In the genomic region with DNA sequence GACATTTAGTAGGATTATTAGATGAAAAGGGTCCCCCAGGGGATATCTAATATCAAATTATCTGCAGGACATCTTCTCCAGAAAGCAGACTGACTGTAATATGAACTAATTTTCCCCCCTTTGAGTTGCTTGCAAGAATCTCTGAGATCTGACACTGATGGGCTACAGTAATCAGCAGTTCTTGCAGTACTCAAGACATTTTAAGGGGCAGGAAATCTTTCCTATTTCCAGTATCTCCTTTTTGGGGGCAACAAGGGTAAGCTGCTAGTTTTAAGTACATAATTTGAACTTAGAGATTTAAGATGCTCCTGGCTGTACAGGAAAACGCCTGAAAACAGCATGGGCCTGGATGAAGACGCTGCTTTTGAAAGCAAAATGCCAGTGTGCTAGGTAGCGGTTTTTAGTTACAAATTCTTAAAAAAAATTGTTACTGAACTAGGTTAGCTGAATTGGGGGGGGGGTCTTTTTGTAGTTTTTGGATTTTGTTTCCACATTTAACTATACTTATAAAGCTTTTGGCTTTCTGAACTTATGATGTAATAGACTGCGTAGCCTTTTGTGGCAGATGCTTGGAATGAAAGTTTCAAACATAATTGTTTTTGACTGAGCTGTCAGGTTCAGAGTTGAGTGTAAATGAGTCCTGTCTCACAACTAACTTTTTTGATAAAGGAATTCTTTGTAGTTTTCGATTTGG, we compare ENCODE assay signal across 10 cellular contexts. TPM values are rescaled to one million over a fixed set of nuclear protein-coding genes. Genes with fewer than 3 reads are reported as not detected.
DNase-seq lines count a peak whose midpoint lies in the region; ATAC-seq and TF ChIP-seq lines count a peak whose summit lies in the region.
"Had no signal": no experiment of that assay in that cellular context is flagged by ENCODE, and none has a peak within 500 bp of the region (broad histone marks: within the 10 kb centered on the region; RNA-seq: fewer than 3 reads in every experiment).

No MANE protein-coding gene starts in this region.

- H3K9me3 ChIP-seq in gastroesophageal sphincter, result no peaks in the 10 kb centered on the region

- H3K4me1 ChIP-seq in gastroesophageal sphincter, result peaks cover 3 to 80% (median 3%) of the 10 kb centered on the region in 3 donors

- no peaks in the 10 kb centered on the region for H3K36me3 ChIP-seq in gastroesophageal sphincter

- no peak for DNase-seq in HFF-Myc (ENCODE audit: extremely low read depth, low read depth)
- no peak for DNase-seq in activated gamma-delta T cell treated with Interleukin-2 at 50 U/mL for 16 hours
- no peak for DNase-seq in DMS153 (lab: John Stamatoyannopoulos, UW)
- DNase-seq: activated CD4-positive, alpha-beta memory T cell treated with anti-CD3 and anti-CD28 coated beads, Interleukin-2, amount 10 ng/mL, durations not matched to agents 7 days and 5 days; stimulated activated naive CD8-positive, alpha-beta T cell treated with anti-CD3 and anti-CD28 coated beads, Interleukin-15, Interleukin-2, amounts not matched to agents 100 U/mL and 50 U/mL, for 24 hours had no signal

- H3K27ac ChIP-seq in gastroesophageal sphincter (peak overlapping the region; percentile 84 to 99 (median 98)), skin epidermis (peak overlapping the region in 18 of 21 experiments; percentile 18 to 100 (median 95))

- no peak for TF ChIP-seq CTCF in HFF-Myc (IDR thresholded peaks at IDR 0.05; ENCODE audit: low read depth, low read length, missing control alignments)
- no peak for TF ChIP-seq CTCF in WI38 (IDR thresholded peaks at IDR 0.05; ENCODE audit: low read depth, low read length)
- no peak for TF ChIP-seq CTCF in gastroesophageal sphincter (IDR thresholded peaks at IDR 0.05)

- TF ChIP-seq EP300 in gastroesophageal sphincter (IDR thresholded peaks at IDR 0.05), result no peak

- no peak for ATAC-seq in gastroesophageal sphincter
- ATAC-seq in HG03039 (IDR thresholded peaks at IDR 0.05; ENCODE audit: unreplicated experiment), result no peak
- ATAC-seq in HG03521 (IDR thresholded peaks at IDR 0.05; ENCODE audit: unreplicated experiment), result no peak
- ATAC-seq: stimulated activated naive CD8-positive, alpha-beta T cell treated with anti-CD3 and anti-CD28 coated beads, Interleukin-15, Interleukin-2, amounts not matched to agents 100 U/mL and 50 U/mL, for 24 hours had no signal

- TF ChIP-seq POLR2A in gastroesophageal sphincter (IDR thresholded peaks at IDR 0.05), result no peak

- H3K27me3 ChIP-seq in gastroesophageal sphincter, result no peaks in the 10 kb centered on the region

- H3K4me3 ChIP-seq in HFF-Myc (replicated peaks; ENCODE audit: low read depth, low read length) (peak overlapping the region; percentile 93), WI38 (ENCODE audit: low read depth, low read length) (peak overlapping the region; percentile 93), gastroesophageal sphincter (peak overlapping the region; percentile 18 to 85), skin epidermis (peak overlapping the region; percentile 66 to 95 (median 78))

- WGBS in gastroesophageal sphincter (ENCODE audit: low coverage in 1 of 2), 2 donors, result 48 to 59% methylated on average over 5 of the region's 5 CpGs

RNA-seq across cellular contexts. Expression of a gene that starts 2.3 kb away (rescaled TPM):
- total RNA-seq in gastroesophageal sphincter, result 10 to 100 TPM; 42.5 to 68.6 (median 53.9) TPM
